In genomic region chr5:149434162-149435014, GRCh38 we compare ENCODE assay signal across 8 cellular contexts. TPM values are rescaled to one million over a fixed set of nuclear protein-coding genes. Genes with fewer than 3 reads are reported as not detected.
DNase-seq lines count a peak whose midpoint lies in the region; ATAC-seq and TF ChIP-seq lines count a peak whose summit lies in the region.

No MANE protein-coding gene starts in this region.

- ATAC-seq in GM18868 (IDR thresholded peaks at IDR 0.05; ENCODE audit: unreplicated experiment) (no peak), GM21526 (IDR thresholded peaks at IDR 0.05; ENCODE audit: low FRiP score, unreplicated experiment) (no peak)

- DNase-seq in EL: peak; percentile 73
- DNase-seq in LHCN-M2 (ENCODE audit: low read depth): peak; percentile 42
- peak; percentile 13 for DNase-seq in T follicular helper cell (ENCODE audit: low read depth)
- peak; percentile 62 to 91 (median 79) for DNase-seq in adrenal gland
- peak; percentile 85 for DNase-seq in hepatic stellate cell (ENCODE audit: low spot score)
- peak; percentile 74 for DNase-seq in stimulated activated CD4-positive, alpha-beta T cell treated with anti-CD3 and anti-CD28 coated beads, Interleukin-15, amount 100 ng/mL, for 24 hours

- intact Hi-C loops in adrenal gland (cut with DNase I): no loop called here

- peaks cover 16 to 22% of the 10 kb centered on the region in 2 donors for H3K4me1 ChIP-seq in adrenal gland (replicated peaks in 1 of 2)

- TF ChIP-seq CTCF in adrenal gland (IDR thresholded peaks at IDR 0.05): peak; percentile 81 to 93 (median 86)

- WGBS in adrenal gland, 4 donors: 34 to 39% (median 37%) methylated on average over 6 to 7 of the region's 7 CpGs

- no peak overlapping the region for H3K27ac ChIP-seq in adrenal gland

- no peaks in the 10 kb centered on the region for H3K9me3 ChIP-seq in adrenal gland (replicated peaks in 1 of 3)

- no peaks in the 10 kb centered on the region for H3K36me3 ChIP-seq in adrenal gland (replicated peaks in 1 of 2)

- no peaks in the 10 kb centered on the region for H3K27me3 ChIP-seq in adrenal gland

- no peak overlapping the region for H3K4me3 ChIP-seq in adrenal gland

- peak in 1 of 2 donors; percentile 8 for TF ChIP-seq POLR2A in adrenal gland (IDR thresholded peaks at IDR 0.05)

RNA-seq across cellular contexts. Expression of gene IL17B, which starts 55.3 kb away (rescaled TPM):
- not detected in 2 replicates for total RNA-seq in LHCN-M2 (2014; rRNA removed)
- polyA plus RNA-seq in LHCN-M2 (2012): not detected
- total RNA-seq in adrenal gland: 1 to 10 TPM in 7 of 8 donors, not detected in 1; 1.6 to 6.1 (median 2.9) TPM
- 1 to 10 TPM; 1.5 to 9.7 (median 2.8) TPM for polyA plus RNA-seq in adrenal gland

Comparison
In these comparisons a context has a peak if more than half of its experiments do, and no peak if none do; other contexts are left out.
1. DNase-seq: peak in every context shown above with its lines; median percentile 85 in hepatic stellate cell; 79 in adrenal gland; 74 in stimulated activated CD4-positive, alpha-beta T cell treated with anti-CD3 and anti-CD28 coated beads, Interleukin-15, amount 100 ng/mL, for 24 hours; 73 in EL; 42 in LHCN-M2; 13 in T follicular helper cell.